ENCODE assay signal across 1 cellular context in the genomic region with DNA sequence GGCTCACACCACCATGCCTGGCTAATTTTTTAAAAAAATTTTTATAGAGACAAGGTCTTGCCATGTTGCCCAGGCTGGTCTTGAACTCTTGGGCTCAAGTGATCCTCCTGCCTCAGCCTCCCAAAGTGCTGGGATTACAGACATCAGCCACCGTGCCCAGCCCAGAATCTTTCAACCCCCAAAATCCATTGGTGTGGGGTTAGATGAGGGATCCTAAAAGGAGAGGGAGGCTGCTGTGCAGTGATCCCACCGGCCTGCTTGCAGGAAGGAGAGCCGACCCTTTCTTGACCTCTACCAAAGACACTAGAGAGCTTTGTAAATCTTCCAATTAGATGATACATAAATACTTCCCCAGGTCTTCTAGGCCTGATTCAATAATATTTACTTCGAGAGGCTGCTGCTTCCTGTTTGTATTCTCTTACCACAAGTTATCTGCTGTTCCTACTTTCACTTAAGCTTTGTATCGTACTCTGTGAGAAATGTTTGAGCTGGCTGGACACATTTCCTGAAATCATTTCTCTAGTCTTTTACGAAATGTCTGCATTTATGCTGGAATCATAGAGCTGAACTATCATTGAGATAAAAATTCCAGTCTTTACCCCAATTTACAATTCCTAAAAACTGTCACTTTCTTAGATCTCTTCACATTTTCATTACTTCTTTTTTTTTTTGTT.
TF ChIP-seq lines count a peak whose summit lies in the region.

No MANE protein-coding gene starts in this region.

TF ChIP-seq in K562, 482 proteins besides CTCF, POLR2A, EP300 and RAD21 (continued from another document and continues in another):
- TF ChIP-seq, protein P1, sequence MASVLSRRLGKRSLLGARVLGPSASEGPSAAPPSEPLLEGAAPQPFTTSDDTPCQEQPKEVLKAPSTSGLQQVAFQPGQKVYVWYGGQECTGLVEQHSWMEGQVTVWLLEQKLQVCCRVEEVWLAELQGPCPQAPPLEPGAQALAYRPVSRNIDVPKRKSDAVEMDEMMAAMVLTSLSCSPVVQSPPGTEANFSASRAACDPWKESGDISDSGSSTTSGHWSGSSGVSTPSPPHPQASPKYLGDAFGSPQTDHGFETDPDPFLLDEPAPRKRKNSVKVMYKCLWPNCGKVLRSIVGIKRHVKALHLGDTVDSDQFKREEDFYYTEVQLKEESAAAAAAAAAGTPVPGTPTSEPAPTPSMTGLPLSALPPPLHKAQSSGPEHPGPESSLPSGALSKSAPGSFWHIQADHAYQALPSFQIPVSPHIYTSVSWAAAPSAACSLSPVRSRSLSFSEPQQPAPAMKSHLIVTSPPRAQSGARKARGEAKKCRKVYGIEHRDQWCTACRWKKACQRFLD (CRISPR knock-in tag; IDR thresholded peaks at IDR 0.05) = no peak
- no peak for TF ChIP-seq ILF3 (IDR thresholded peaks at IDR 0.05; ENCODE audit: borderline replicate concordance)
- TF ChIP-seq CAMTA2 (CRISPR knock-in tag; conservative IDR thresholded peaks at IDR 0.05) = no peak
- TF ChIP-seq ZNF311 (CRISPR knock-in tag; IDR thresholded peaks at IDR 0.05) = no peak
- no peak for TF ChIP-seq NCOA4 (IDR thresholded peaks at IDR 0.05; ENCODE audit: partially characterized antibody)
- no peak for TF ChIP-seq HDAC6 (IDR thresholded peaks at IDR 0.05; ENCODE audit: low read depth, low read length)
- TF ChIP-seq, protein P2, sequence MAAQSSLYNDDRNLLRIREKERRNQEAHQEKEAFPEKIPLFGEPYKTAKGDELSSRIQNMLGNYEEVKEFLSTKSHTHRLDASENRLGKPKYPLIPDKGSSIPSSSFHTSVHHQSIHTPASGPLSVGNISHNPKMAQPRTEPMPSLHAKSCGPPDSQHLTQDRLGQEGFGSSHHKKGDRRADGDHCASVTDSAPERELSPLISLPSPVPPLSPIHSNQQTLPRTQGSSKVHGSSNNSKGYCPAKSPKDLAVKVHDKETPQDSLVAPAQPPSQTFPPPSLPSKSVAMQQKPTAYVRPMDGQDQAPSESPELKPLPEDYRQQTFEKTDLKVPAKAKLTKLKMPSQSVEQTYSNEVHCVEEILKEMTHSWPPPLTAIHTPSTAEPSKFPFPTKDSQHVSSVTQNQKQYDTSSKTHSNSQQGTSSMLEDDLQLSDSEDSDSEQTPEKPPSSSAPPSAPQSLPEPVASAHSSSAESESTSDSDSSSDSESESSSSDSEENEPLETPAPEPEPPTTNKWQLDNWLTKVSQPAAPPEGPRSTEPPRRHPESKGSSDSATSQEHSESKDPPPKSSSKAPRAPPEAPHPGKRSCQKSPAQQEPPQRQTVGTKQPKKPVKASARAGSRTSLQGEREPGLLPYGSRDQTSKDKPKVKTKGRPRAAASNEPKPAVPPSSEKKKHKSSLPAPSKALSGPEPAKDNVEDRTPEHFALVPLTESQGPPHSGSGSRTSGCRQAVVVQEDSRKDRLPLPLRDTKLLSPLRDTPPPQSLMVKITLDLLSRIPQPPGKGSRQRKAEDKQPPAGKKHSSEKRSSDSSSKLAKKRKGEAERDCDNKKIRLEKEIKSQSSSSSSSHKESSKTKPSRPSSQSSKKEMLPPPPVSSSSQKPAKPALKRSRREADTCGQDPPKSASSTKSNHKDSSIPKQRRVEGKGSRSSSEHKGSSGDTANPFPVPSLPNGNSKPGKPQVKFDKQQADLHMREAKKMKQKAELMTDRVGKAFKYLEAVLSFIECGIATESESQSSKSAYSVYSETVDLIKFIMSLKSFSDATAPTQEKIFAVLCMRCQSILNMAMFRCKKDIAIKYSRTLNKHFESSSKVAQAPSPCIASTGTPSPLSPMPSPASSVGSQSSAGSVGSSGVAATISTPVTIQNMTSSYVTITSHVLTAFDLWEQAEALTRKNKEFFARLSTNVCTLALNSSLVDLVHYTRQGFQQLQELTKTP (IDR thresholded peaks at IDR 0.05; ENCODE audit: low read depth in 1 of 2, partially characterized antibody in 2 of 2) = peak in 1 of 2 experiments; percentile 71
- TF ChIP-seq HMG20A (CRISPR knock-in tag; conservative IDR thresholded peaks at IDR 0.05) = no peak
- TF ChIP-seq ZFX (CRISPR knock-in tag; IDR thresholded peaks at IDR 0.05) = peak; percentile 61
- 0 out of 2 replicates have a peak, but pooled peaks have one; percentile 7 for TF ChIP-seq ZNF79 (CRISPR knock-in tag; IDR thresholded peaks at IDR 0.05; ENCODE audit: low read depth)
- TF ChIP-seq ZFPM2 (CRISPR knock-in tag; IDR thresholded peaks at IDR 0.05) = no peak
- no peak for TF ChIP-seq ZNF75A (CRISPR knock-in tag; IDR thresholded peaks at IDR 0.05)
- TF ChIP-seq NR2C2 (CRISPR knock-in tag; IDR thresholded peaks at IDR 0.05) = no peak; the same call in 1 of the 2 replicates
- peak; percentile 50 for TF ChIP-seq NR2C2 (tag; IDR thresholded peaks at IDR 0.05)
- TF ChIP-seq, protein P3, sequence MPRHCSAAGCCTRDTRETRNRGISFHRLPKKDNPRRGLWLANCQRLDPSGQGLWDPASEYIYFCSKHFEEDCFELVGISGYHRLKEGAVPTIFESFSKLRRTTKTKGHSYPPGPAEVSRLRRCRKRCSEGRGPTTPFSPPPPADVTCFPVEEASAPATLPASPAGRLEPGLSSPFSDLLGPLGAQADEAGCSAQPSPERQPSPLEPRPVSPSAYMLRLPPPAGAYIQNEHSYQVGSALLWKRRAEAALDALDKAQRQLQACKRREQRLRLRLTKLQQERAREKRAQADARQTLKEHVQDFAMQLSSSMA (CRISPR knock-in tag; IDR thresholded peaks at IDR 0.05) = no peak
- no peak for TF ChIP-seq SNIP1 (IDR thresholded peaks at IDR 0.05; ENCODE audit: low read depth)
- no peak for TF ChIP-seq ZNF695 (CRISPR knock-in tag; IDR thresholded peaks at IDR 0.05)
- TF ChIP-seq, protein P4, sequence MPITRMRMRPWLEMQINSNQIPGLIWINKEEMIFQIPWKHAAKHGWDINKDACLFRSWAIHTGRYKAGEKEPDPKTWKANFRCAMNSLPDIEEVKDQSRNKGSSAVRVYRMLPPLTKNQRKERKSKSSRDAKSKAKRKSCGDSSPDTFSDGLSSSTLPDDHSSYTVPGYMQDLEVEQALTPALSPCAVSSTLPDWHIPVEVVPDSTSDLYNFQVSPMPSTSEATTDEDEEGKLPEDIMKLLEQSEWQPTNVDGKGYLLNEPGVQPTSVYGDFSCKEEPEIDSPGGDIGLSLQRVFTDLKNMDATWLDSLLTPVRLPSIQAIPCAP (CRISPR knock-in tag; IDR thresholded peaks at IDR 0.05; ENCODE audit: borderline replicate concordance) = no peak
- no peak for TF ChIP-seq ZC3H8 (IDR thresholded peaks at IDR 0.05)
- TF ChIP-seq CREB1 (IDR thresholded peaks at IDR 0.05) = no peak
- TF ChIP-seq CREB1 (CRISPR knock-in tag; IDR thresholded peaks at IDR 0.05) = 0 out of 2 replicates have a peak, but pooled peaks have one; percentile 14
- TF ChIP-seq, protein P5, sequence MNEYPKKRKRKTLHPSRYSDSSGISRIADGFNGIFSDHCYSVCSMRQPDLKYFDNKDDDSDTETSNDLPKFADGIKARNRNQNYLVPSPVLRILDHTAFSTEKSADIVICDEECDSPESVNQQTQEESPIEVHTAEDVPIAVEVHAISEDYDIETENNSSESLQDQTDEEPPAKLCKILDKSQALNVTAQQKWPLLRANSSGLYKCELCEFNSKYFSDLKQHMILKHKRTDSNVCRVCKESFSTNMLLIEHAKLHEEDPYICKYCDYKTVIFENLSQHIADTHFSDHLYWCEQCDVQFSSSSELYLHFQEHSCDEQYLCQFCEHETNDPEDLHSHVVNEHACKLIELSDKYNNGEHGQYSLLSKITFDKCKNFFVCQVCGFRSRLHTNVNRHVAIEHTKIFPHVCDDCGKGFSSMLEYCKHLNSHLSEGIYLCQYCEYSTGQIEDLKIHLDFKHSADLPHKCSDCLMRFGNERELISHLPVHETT (CRISPR knock-in tag; conservative IDR thresholded peaks at IDR 0.05 in 1 of 2, IDR thresholded peaks at IDR 0.05 in 1 of 2) = peak in 1 of 2 experiments; percentile 72; a peak in 1 of 4 replicates
- no peak for TF ChIP-seq C11orf30 (IDR thresholded peaks at IDR 0.05; ENCODE audit: low read depth)
- no peak for TF ChIP-seq TCF7L2 (IDR thresholded peaks at IDR 0.05; ENCODE audit: low read depth, low read length)
- TF ChIP-seq LEF1 (IDR thresholded peaks at IDR 0.05) = 0 out of 2 replicates have a peak, but pooled peaks have one; percentile 37
- no peak for TF ChIP-seq NR2F6 (CRISPR knock-in tag; IDR thresholded peaks at IDR 0.05)
- TF ChIP-seq, protein P6, sequence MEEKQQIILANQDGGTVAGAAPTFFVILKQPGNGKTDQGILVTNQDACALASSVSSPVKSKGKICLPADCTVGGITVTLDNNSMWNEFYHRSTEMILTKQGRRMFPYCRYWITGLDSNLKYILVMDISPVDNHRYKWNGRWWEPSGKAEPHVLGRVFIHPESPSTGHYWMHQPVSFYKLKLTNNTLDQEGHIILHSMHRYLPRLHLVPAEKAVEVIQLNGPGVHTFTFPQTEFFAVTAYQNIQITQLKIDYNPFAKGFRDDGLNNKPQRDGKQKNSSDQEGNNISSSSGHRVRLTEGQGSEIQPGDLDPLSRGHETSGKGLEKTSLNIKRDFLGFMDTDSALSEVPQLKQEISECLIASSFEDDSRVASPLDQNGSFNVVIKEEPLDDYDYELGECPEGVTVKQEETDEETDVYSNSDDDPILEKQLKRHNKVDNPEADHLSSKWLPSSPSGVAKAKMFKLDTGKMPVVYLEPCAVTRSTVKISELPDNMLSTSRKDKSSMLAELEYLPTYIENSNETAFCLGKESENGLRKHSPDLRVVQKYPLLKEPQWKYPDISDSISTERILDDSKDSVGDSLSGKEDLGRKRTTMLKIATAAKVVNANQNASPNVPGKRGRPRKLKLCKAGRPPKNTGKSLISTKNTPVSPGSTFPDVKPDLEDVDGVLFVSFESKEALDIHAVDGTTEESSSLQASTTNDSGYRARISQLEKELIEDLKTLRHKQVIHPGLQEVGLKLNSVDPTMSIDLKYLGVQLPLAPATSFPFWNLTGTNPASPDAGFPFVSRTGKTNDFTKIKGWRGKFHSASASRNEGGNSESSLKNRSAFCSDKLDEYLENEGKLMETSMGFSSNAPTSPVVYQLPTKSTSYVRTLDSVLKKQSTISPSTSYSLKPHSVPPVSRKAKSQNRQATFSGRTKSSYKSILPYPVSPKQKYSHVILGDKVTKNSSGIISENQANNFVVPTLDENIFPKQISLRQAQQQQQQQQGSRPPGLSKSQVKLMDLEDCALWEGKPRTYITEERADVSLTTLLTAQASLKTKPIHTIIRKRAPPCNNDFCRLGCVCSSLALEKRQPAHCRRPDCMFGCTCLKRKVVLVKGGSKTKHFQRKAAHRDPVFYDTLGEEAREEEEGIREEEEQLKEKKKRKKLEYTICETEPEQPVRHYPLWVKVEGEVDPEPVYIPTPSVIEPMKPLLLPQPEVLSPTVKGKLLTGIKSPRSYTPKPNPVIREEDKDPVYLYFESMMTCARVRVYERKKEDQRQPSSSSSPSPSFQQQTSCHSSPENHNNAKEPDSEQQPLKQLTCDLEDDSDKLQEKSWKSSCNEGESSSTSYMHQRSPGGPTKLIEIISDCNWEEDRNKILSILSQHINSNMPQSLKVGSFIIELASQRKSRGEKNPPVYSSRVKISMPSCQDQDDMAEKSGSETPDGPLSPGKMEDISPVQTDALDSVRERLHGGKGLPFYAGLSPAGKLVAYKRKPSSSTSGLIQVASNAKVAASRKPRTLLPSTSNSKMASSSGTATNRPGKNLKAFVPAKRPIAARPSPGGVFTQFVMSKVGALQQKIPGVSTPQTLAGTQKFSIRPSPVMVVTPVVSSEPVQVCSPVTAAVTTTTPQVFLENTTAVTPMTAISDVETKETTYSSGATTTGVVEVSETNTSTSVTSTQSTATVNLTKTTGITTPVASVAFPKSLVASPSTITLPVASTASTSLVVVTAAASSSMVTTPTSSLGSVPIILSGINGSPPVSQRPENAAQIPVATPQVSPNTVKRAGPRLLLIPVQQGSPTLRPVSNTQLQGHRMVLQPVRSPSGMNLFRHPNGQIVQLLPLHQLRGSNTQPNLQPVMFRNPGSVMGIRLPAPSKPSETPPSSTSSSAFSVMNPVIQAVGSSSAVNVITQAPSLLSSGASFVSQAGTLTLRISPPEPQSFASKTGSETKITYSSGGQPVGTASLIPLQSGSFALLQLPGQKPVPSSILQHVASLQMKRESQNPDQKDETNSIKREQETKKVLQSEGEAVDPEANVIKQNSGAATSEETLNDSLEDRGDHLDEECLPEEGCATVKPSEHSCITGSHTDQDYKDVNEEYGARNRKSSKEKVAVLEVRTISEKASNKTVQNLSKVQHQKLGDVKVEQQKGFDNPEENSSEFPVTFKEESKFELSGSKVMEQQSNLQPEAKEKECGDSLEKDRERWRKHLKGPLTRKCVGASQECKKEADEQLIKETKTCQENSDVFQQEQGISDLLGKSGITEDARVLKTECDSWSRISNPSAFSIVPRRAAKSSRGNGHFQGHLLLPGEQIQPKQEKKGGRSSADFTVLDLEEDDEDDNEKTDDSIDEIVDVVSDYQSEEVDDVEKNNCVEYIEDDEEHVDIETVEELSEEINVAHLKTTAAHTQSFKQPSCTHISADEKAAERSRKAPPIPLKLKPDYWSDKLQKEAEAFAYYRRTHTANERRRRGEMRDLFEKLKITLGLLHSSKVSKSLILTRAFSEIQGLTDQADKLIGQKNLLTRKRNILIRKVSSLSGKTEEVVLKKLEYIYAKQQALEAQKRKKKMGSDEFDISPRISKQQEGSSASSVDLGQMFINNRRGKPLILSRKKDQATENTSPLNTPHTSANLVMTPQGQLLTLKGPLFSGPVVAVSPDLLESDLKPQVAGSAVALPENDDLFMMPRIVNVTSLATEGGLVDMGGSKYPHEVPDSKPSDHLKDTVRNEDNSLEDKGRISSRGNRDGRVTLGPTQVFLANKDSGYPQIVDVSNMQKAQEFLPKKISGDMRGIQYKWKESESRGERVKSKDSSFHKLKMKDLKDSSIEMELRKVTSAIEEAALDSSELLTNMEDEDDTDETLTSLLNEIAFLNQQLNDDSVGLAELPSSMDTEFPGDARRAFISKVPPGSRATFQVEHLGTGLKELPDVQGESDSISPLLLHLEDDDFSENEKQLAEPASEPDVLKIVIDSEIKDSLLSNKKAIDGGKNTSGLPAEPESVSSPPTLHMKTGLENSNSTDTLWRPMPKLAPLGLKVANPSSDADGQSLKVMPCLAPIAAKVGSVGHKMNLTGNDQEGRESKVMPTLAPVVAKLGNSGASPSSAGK (IDR thresholded peaks at IDR 0.05) = no peak; the same call in 1 of the 2 replicates
